In the genomic region with DNA sequence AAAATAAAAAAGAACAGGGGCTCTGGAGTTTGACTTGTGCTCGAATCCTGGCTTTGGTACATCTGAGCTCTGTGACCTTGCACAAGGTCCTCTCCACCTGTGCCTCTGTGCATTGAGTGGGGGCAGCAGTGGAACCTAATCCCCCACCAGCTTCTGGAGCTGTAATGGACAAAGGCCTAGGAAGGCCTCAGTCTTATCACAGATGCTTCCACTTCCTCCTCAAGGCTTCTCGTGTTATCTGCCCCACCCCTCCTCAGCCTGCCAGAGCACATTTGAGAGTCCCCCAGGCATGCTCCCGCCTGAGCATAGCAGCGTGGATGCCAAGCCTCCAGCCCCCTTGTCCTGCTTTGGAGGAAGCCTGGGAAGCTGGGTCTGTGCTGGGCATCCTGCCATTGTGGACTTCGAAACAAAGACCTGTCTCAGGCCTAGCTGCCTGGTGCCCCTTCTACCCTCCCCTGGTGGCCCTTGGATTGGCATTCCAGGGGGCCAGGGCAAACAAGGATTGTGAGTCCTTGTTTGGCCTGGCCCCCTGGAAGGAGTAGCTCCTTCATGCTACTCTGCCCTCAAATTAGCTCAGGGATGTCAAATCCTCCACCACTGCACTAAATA, we compare ENCODE assay signal across 13 cellular contexts. TPM values are rescaled to one million over a fixed set of nuclear protein-coding genes. Genes with fewer than 3 reads are reported as not detected.
DNase-seq lines count a peak whose midpoint lies in the region; ATAC-seq and TF ChIP-seq lines count a peak whose summit lies in the region.
"Had no signal": no experiment of that assay in that cellular context is flagged by ENCODE, and none has a peak within 500 bp of the region (broad histone marks: within the 10 kb centered on the region; RNA-seq: fewer than 3 reads in every experiment).

No MANE protein-coding gene starts in this region.

- 73% methylated on average over 5 of the region's 5 CpGs for WGBS in esophagus muscularis mucosa

- peaks cover 4 to 21% (median 14%) of the 10 kb centered on the region in 4 donors for H3K36me3 ChIP-seq in esophagus muscularis mucosa

- peaks cover 6 to 21% (median 14%) of the 10 kb centered on the region in 4 donors for H3K4me1 ChIP-seq in esophagus muscularis mucosa

- peak overlapping the region; percentile 41 for H3K27ac Mint-ChIP-seq in activated naive CD4-positive, alpha-beta T cell treated with anti-CD3 and anti-CD28 coated beads, Interleukin-2, amount 50 U/mL, for 24 hours
- peak overlapping the region; percentile 70; the same call in 1 of the 2 replicates for H3K27ac Mint-ChIP-seq in WTC11

- no peaks in the 10 kb centered on the region for H3K27me3 Mint-ChIP-seq in activated naive CD4-positive, alpha-beta T cell treated with anti-CD3 and anti-CD28 coated beads, Interleukin-2, amount 50 U/mL, for 24 hours
- peaks cover 10% of the 10 kb centered on the region for H3K27me3 Mint-ChIP-seq in WTC11 (ENCODE audit: low read depth)
- H3K27me3 Mint-ChIP-seq: central memory CD8-positive, alpha-beta T cell; natural killer cell treated with Interleukin-12 subunit alpha and Interleukin-12 subunit beta and Interleukin-15 and Interleukin-18, amount 100 ng/mL, for 72 hours; stimulated activated naive CD8-positive, alpha-beta T cell treated with anti-CD3 and anti-CD28 coated beads, Interleukin-15, amount 100 ng/mL, for 72 hours had no signal

- TF ChIP-seq POLR2A in esophagus muscularis mucosa (IDR thresholded peaks at IDR 0.05; ENCODE audit: low read depth): no peak

- no peaks in the 10 kb centered on the region for H3K9me3 ChIP-seq in esophagus muscularis mucosa

- intact Hi-C loops in esophagus muscularis mucosa (cut with DNase I): no loop called here

- H3K27me3 ChIP-seq in esophagus muscularis mucosa: no peaks in the 10 kb centered on the region

- no peak for DNase-seq in activated naive CD4-positive, alpha-beta T cell (lab: John Stamatoyannopoulos, UW)
- DNase-seq in WTC11 (ENCODE audit: low spot score) (no peak), hypothalamus (lab: John Stamatoyannopoulos, UW) (peak in 45 of 51 donors; percentile 13 to 87 (median 57)), substantia nigra (lab: John Stamatoyannopoulos, UW) (peak in 47 of 49 donors; percentile 17 to 84 (median 64)), esophagus muscularis mucosa (ENCODE audit: extremely low spot score) (no peak)
- DNase-seq in stimulated activated CD4-positive, alpha-beta T cell treated with anti-CD3 and anti-CD28 coated beads, Interleukin-2, amount 100 ng/mL, for 48 hours: no peak
- DNase-seq: activated naive CD4-positive, alpha-beta T cell treated with anti-CD3 and anti-CD28 coated beads, Interleukin-2, amount 50 U/mL, for 16 hours; NCI-H2081 treated with DMSO at 0.1 percent for 48 hours; stimulated activated naive CD8-positive, alpha-beta T cell treated with anti-CD3 and anti-CD28 coated beads, Interleukin-15, amount 100 ng/mL, for 72 hours had no signal

- no peak for TF ChIP-seq EP300 in esophagus muscularis mucosa (IDR thresholded peaks at IDR 0.05)

- TF ChIP-seq CTCF in WTC11 (IDR thresholded peaks at IDR 0.05): no peak
- TF ChIP-seq CTCF in esophagus muscularis mucosa (IDR thresholded peaks at IDR 0.05): no peak

- POLR2A ChIA-PET in WTC11 (lab: Charles Lee): no interaction called here

- no peaks in the 10 kb centered on the region for H3K9me3 Mint-ChIP-seq in activated naive CD4-positive, alpha-beta T cell treated with anti-CD3 and anti-CD28 coated beads, Interleukin-2, amount 50 U/mL, for 24 hours
- H3K9me3 Mint-ChIP-seq in WTC11: 0 out of 2 replicates have a peak, but pooled peaks cover 4% of the 10 kb centered on the region
- H3K9me3 Mint-ChIP-seq: central memory CD8-positive, alpha-beta T cell; natural killer cell treated with Interleukin-12 subunit alpha and Interleukin-12 subunit beta and Interleukin-15 and Interleukin-18, amount 100 ng/mL, for 72 hours; stimulated activated naive CD8-positive, alpha-beta T cell treated with anti-CD3 and anti-CD28 coated beads, Interleukin-15, amount 100 ng/mL, for 72 hours had no signal

- H3K27ac ChIP-seq in substantia nigra (ENCODE audit: low read depth, low read length, poor library complexity, severe bottlenecking) (peak overlapping the region; percentile 70), esophagus muscularis mucosa (replicated peaks in 1 of 4) (peak overlapping the region in 1 of 4 donors; percentile 27)

- CTCF ChIA-PET in WTC11 (lab: Charles Lee): interaction anchor here (1.0 to 4.2 kb wide), 3 partner anchors 11 to 104 kb away, joined by 4 to 35 read pairs (median 5); a partner anchor contains a TSS

- H3K4me1 Mint-ChIP-seq in activated naive CD4-positive, alpha-beta T cell treated with anti-CD3 and anti-CD28 coated beads, Interleukin-2, amount 50 U/mL, for 24 hours: peaks cover 38% of the 10 kb centered on the region
- peaks cover 18% of the 10 kb centered on the region for H3K4me1 Mint-ChIP-seq in WTC11

- H3K36me3 Mint-ChIP-seq in activated naive CD4-positive, alpha-beta T cell treated with anti-CD3 and anti-CD28 coated beads, Interleukin-2, amount 50 U/mL, for 24 hours: peaks cover 9% of the 10 kb centered on the region
- peaks cover 5% of the 10 kb centered on the region; the same call in 1 of the 2 replicates for H3K36me3 Mint-ChIP-seq in WTC11
- H3K36me3 Mint-ChIP-seq: natural killer cell treated with Interleukin-12 subunit alpha and Interleukin-12 subunit beta and Interleukin-15 and Interleukin-18, amount 100 ng/mL, for 72 hours had no signal

- H3K4me3 Mint-ChIP-seq in activated naive CD4-positive, alpha-beta T cell treated with anti-CD3 and anti-CD28 coated beads, Interleukin-2, amount 50 U/mL, for 24 hours: no peak overlapping the region
- H3K4me3 Mint-ChIP-seq in WTC11: no peak overlapping the region
- H3K4me3 Mint-ChIP-seq: central memory CD8-positive, alpha-beta T cell; natural killer cell treated with Interleukin-12 subunit alpha and Interleukin-12 subunit beta and Interleukin-15 and Interleukin-18, amount 100 ng/mL, for 72 hours; stimulated activated naive CD8-positive, alpha-beta T cell treated with anti-CD3 and anti-CD28 coated beads, Interleukin-15, amount 100 ng/mL, for 72 hours had no signal

- ATAC-seq in WTC11 (no peak), HG03432 (IDR thresholded peaks at IDR 0.05; ENCODE audit: unreplicated experiment) (no peak)
- ATAC-seq: natural killer cell treated with Interleukin-12 subunit alpha and Interleukin-12 subunit beta and Interleukin-15 and Interleukin-18, amount 100 ng/mL, for 72 hours had no signal

- H3K4me3 ChIP-seq in esophagus muscularis mucosa: no peak overlapping the region

TF ChIP-seq in WTC11, 78 proteins besides CTCF, POLR2A, EP300 and RAD21 (continues in another document):
- TF ChIP-seq, protein P1, sequence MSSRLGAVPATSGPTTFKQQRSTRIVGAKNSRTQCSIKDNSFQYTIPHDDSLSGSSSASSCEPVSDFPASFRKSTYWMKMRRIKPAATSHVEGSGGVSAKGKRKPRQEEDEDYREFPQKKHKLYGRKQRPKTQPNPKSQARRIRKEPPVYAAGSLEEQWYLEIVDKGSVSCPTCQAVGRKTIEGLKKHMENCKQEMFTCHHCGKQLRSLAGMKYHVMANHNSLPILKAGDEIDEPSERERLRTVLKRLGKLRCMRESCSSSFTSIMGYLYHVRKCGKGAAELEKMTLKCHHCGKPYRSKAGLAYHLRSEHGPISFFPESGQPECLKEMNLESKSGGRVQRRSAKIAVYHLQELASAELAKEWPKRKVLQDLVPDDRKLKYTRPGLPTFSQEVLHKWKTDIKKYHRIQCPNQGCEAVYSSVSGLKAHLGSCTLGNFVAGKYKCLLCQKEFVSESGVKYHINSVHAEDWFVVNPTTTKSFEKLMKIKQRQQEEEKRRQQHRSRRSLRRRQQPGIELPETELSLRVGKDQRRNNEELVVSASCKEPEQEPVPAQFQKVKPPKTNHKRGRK (CRISPR knock-in tag; IDR thresholded peaks at IDR 0.05; ENCODE audit: borderline replicate concordance): no peak
- TF ChIP-seq, protein P2, sequence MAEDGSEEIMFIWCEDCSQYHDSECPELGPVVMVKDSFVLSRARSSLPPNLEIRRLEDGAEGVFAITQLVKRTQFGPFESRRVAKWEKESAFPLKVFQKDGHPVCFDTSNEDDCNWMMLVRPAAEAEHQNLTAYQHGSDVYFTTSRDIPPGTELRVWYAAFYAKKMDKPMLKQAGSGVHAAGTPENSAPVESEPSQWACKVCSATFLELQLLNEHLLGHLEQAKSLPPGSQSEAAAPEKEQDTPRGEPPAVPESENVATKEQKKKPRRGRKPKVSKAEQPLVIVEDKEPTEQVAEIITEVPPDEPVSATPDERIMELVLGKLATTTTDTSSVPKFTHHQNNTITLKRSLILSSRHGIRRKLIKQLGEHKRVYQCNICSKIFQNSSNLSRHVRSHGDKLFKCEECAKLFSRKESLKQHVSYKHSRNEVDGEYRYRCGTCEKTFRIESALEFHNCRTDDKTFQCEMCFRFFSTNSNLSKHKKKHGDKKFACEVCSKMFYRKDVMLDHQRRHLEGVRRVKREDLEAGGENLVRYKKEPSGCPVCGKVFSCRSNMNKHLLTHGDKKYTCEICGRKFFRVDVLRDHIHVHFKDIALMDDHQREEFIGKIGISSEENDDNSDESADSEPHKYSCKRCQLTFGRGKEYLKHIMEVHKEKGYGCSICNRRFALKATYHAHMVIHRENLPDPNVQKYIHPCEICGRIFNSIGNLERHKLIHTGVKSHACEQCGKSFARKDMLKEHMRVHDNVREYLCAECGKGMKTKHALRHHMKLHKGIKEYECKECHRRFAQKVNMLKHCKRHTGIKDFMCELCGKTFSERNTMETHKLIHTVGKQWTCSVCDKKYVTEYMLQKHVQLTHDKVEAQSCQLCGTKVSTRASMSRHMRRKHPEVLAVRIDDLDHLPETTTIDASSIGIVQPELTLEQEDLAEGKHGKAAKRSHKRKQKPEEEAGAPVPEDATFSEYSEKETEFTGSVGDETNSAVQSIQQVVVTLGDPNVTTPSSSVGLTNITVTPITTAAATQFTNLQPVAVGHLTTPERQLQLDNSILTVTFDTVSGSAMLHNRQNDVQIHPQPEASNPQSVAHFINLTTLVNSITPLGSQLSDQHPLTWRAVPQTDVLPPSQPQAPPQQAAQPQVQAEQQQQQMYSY (CRISPR knock-in tag; IDR thresholded peaks at IDR 0.05): no peak
- TF ChIP-seq, protein P3, sequence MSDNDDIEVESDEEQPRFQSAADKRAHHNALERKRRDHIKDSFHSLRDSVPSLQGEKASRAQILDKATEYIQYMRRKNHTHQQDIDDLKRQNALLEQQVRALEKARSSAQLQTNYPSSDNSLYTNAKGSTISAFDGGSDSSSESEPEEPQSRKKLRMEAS (CRISPR knock-in tag; IDR thresholded peaks at IDR 0.05): no peak
- TF ChIP-seq GTF2I (CRISPR knock-in tag; conservative IDR thresholded peaks at IDR 0.05) (no peak), KAT7 (CRISPR knock-in tag; IDR thresholded peaks at IDR 0.05; ENCODE audit: borderline replicate concordance) (no peak)

RNA-seq across cellular contexts. Expression of a gene that starts 15.0 kb away (rescaled TPM):
- total RNA-seq in WTC11 (2021): 5.2 to 5.5 TPM (median 5.3 TPM) in 3 replicates
- 10 to 100 TPM in 2 of 4 donors, 1 to 10 TPM in 2; 4.2 to 14.1 (median 9.7) TPM for total RNA-seq in esophagus muscularis mucosa

RNA-seq across cellular contexts. Expression of a gene that starts 17.1 kb away (rescaled TPM):
- total RNA-seq in WTC11 (2021) (4.2 to 4.4 TPM (median 4.3 TPM) in 3 replicates), esophagus muscularis mucosa (10 to 100 TPM in 2 of 4 donors, 1 to 10 TPM in 2; 6.5 to 11.5 (median 9.8) TPM)

RNA-seq across cellular contexts. Expression of a gene that starts 43.6 kb away (rescaled TPM):
- total RNA-seq in WTC11 (2021): 34.7 to 39.0 TPM (median 36.7 TPM) in 3 replicates
- total RNA-seq in esophagus muscularis mucosa: 10 to 100 TPM; 28.7 to 44.2 (median 40.2) TPM

RNA-seq across cellular contexts. Expression of a gene that starts 44.1 kb away (rescaled TPM):
- total RNA-seq in WTC11 (2021) (4.1 to 4.4 TPM (median 4.1 TPM) in 3 replicates), esophagus muscularis mucosa (1 to 10 TPM in 3 of 4 donors, under 1 TPM in 1; 0.42 to 4.6 (median 2.9) TPM)

RNA-seq across cellular contexts. Expression of a gene that starts 58.9 kb away (rescaled TPM):
- total RNA-seq in WTC11 (2021) (108 to 128 TPM (median 109 TPM) in 3 replicates), esophagus muscularis mucosa (10 to 100 TPM; 28.2 to 55.7 (median 42.9) TPM)

Comparison
In these comparisons a context has a peak if more than half of its experiments do, and no peak if none do; other contexts are left out.
1. DNase-seq: peak in hypothalamus (45 of 51) and substantia nigra (47 of 49); none in activated naive CD4-positive, alpha-beta T cell (0 of 4), WTC11 (single experiment), stimulated activated CD4-positive, alpha-beta T cell treated with anti-CD3 and anti-CD28 coated beads, Interleukin-2, amount 100 ng/mL, for 48 hours (0 of 2) and esophagus muscularis mucosa (single experiment).